Comparison of ENCODE assay signal across 8 cellular contexts in the genomic region with DNA sequence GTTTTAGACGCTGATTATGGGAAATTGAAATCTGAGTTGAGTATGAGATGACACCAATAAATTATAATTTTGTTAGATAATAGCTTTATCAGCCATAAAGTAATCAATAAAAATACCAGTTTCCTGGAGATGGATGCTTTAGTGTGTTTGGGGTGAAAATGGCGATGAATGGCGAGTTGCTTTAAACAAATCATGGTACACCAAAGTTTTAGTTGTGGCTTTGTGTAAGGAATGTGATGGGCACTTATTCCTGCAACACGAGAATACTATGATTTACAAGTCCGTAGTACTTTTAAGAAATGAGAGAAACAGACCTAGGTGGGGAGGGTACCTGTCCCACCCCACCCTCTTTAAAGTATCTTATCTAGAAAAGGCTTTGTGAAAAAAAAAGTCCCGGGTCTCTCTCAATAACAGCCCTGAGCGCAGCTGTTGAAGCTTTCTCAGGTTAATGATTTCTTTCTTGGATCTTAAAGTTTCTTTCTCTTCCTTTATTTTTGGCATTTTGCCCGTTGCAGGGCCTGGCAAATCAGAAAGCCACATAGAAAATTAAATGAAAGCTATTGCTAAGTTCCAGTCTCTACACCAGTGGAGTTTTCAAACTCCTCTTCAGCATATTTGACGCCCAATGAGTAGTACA. TPM values are rescaled to one million over a fixed set of nuclear protein-coding genes. Genes with fewer than 3 reads are reported as not detected.
DNase-seq lines count a peak whose midpoint lies in the region; ATAC-seq and TF ChIP-seq lines count a peak whose summit lies in the region.

No MANE protein-coding gene starts in this region.

- no peak for TF ChIP-seq CTCF in cardiac muscle cell (IDR thresholded peaks at IDR 0.05; ENCODE audit: low read depth, low read length)

- peaks cover 10 to 15% of the 10 kb centered on the region in 2 donors for H3K27me3 Mint-ChIP-seq in effector memory CD8-positive, alpha-beta T cell

- H3K27ac ChIP-seq in cardiac muscle cell, result no peak overlapping the region

- H3K4me1 ChIP-seq in cardiac muscle cell (ENCODE audit: low read depth), result no peaks in the 10 kb centered on the region
- peaks cover 25% of the 10 kb centered on the region for H3K4me1 ChIP-seq in neuron (ENCODE audit: insufficient read depth, low read length)

- H3K4me3 ChIP-seq in cardiac muscle cell (peak overlapping the region; percentile 48), neuron (ENCODE audit: low read length) (peak overlapping the region; percentile 87)

- peak overlapping the region; percentile 75 for H2AFZ ChIP-seq in neuron (ENCODE audit: low read depth, low read length)

- H3K36me3 ChIP-seq in cardiac muscle cell (no peaks in the 10 kb centered on the region), neuron (ENCODE audit: insufficient read depth, low read length) (peaks cover 13% of the 10 kb centered on the region)

- peak in 1 of 2 donors; percentile 39 for DNase-seq in cardiac muscle cell (ENCODE audit: low read depth in 1 of 2, low spot score in 1 of 2)
- DNase-seq in Right ventricle myocardium superior, result no peak
- DNase-seq in OCI-M1 (lab: John Stamatoyannopoulos, UW), result peak; percentile 76
- no peak for DNase-seq in effector memory CD8-positive, alpha-beta T cell
- DNase-seq in T1000 (lab: John Stamatoyannopoulos, UW), result no peak

- H3K9me3 ChIP-seq in cardiac muscle cell (ENCODE audit: low read depth) (no peaks in the 10 kb centered on the region), neuron (ENCODE audit: low read length) (no peaks in the 10 kb centered on the region)

- peaks cover 15% of the 10 kb centered on the region for H3K36me3 Mint-ChIP-seq in effector memory CD8-positive, alpha-beta T cell (ENCODE audit: insufficient read depth)

- peak overlapping the region in 1 of 2 donors; percentile 88 for H3K27ac Mint-ChIP-seq in effector memory CD8-positive, alpha-beta T cell

- peaks cover 26 to 45% of the 10 kb centered on the region in 2 donors for H3K4me1 Mint-ChIP-seq in effector memory CD8-positive, alpha-beta T cell (ENCODE audit: low read depth in 2 of 2)

- peak overlapping the region; percentile 87 to 94 for H3K4me3 Mint-ChIP-seq in effector memory CD8-positive, alpha-beta T cell

- intact Hi-C loops in Right ventricle myocardium superior (cut with DNase I), result loop anchor here (10.0 kb wide), 1 partner anchor 544 kb away; no protein-coding TSS in a partner anchor

- H3K27me3 ChIP-seq in cardiac muscle cell (peaks cover 5% of the 10 kb centered on the region), neuron (ENCODE audit: insufficient read depth, low read length) (no peaks in the 10 kb centered on the region)

- no peaks in the 10 kb centered on the region for H3K9me3 Mint-ChIP-seq in effector memory CD8-positive, alpha-beta T cell

- ATAC-seq in Right ventricle myocardium superior (ENCODE audit: poor library complexity), result no peak
- ATAC-seq in effector memory CD8-positive, alpha-beta T cell (replicated peaks), result no peak
- no peak for ATAC-seq in HG02973 (IDR thresholded peaks at IDR 0.05; ENCODE audit: unreplicated experiment)
- ATAC-seq in HG03432 (IDR thresholded peaks at IDR 0.05; ENCODE audit: unreplicated experiment), result no peak

RNA-seq across cellular contexts. Expression of a gene that starts 1.5 kb away (rescaled TPM):
- total RNA-seq in cardiac muscle cell (14.0 and 20.7 TPM in 2 replicates), Right ventricle myocardium superior (1.9 TPM)
- 43.7 and 61.3 TPM in 2 replicates for polyA plus RNA-seq in cardiac muscle cell

RNA-seq across cellular contexts. Expression of a gene that starts 40.8 kb away (rescaled TPM):
- total RNA-seq in cardiac muscle cell, result 0.89 and 0.92 TPM in 2 replicates
- polyA plus RNA-seq in cardiac muscle cell, result 0.10 and 1.1 TPM in 2 replicates
- total RNA-seq in Right ventricle myocardium superior, result 3.6 TPM
